In the genomic region with DNA sequence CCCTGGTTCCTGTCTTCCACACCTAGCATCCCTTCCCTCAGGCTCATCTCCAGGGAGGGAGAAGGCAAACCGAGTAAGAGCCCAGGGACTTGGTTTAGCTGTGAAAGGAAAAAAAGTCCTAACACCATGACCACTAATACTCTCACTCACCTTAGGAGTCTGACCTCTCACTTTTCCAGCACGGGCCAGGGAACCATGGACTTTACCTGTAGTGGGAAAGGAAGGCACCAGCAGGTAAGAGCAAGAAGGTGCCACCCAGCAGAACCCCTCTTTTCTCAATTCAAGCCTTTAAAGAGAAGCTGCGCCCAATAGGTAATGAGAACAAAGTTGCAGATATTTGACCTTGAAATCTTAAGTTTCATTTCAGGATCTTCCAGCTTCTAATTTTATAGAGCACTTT, we compare ENCODE assay signal across 8 cellular contexts. TPM values are rescaled to one million over a fixed set of nuclear protein-coding genes. Genes with fewer than 3 reads are reported as not detected.
A peak's percentile ranks its signal among the peaks of the same experiment; 100 is the strongest.
DNase-seq lines count a peak whose midpoint lies in the region; ATAC-seq and TF ChIP-seq lines count a peak whose summit lies in the region.

No MANE protein-coding gene starts in this region.

- no peak for DNase-seq in activated CD4-positive, alpha-beta T cell treated with anti-CD3 and anti-CD28 coated beads for 36 hours
- no peak for DNase-seq in activated CD4-positive, alpha-beta T cell treated with anti-CD3 and anti-CD28 coated beads, Interleukin-2, amount 50 U/mL, for 48 hours
- DNase-seq in activated T-helper 1 cell treated with anti-CD3 and anti-CD28 coated beads, Interleukin-12 subunit alpha, Interleukin-12 subunit beta, Interleukin-2, Interleukin-4 antibody, amounts not matched to agents 30 ng/mL and 10 ng/mL and 1 ng/mL, durations not matched to agents 14 hours and 24 hours and 36 hours (ENCODE audit: low spot score): no peak
- DNase-seq in stomach (no peak), COLO668 (lab: John Stamatoyannopoulos, UW; ENCODE audit: unreplicated experiment) (no peak), NCI-H524 treated with DMSO at 0.1 percent for 48 hours (lab: John Stamatoyannopoulos, UW) (no peak)

- H3K9me3 ChIP-seq in iPS-20b (ENCODE audit: insufficient read depth, low read depth, low read length) (no peaks in the 10 kb centered on the region), stomach (no peaks in the 10 kb centered on the region)

- no peak for TF ChIP-seq EP300 in stomach (IDR thresholded peaks at IDR 0.05)

- H3K27me3 ChIP-seq in iPS-20b (ENCODE audit: insufficient read depth, low read length): no peaks in the 10 kb centered on the region
- H3K27me3 ChIP-seq in stomach: no peaks in the 10 kb centered on the region

- CTCF ChIA-PET in activated CD4-positive, alpha-beta T cell treated with anti-CD3 and anti-CD28 coated beads for 36 hours (lab: Charles Lee): interaction anchor here (0.7 to 2.6 kb wide), 6 partner anchors 8 to 770 kb away, joined by 3 to 20 read pairs (median 9); a partner anchor contains a TSS

- H3K27ac ChIP-seq in iPS-20b (ENCODE audit: low read length) (no peak overlapping the region), stomach (peak overlapping the region in 4 of 5 donors; percentile 93 to 96 (median 94))

- no peak for TF ChIP-seq POLR2A in stomach (IDR thresholded peaks at IDR 0.05)

- POLR2A ChIA-PET in activated CD4-positive, alpha-beta T cell treated with anti-CD3 and anti-CD28 coated beads for 36 hours (lab: Charles Lee): interaction anchor here (0.6 kb wide), 1 partner anchor 41 kb away, joined by 12 read pairs; no protein-coding TSS in a partner anchor

- H3K4me3 Mint-ChIP-seq in activated CD4-positive, alpha-beta T cell treated with anti-CD3 and anti-CD28 coated beads for 36 hours: peak overlapping the region; percentile 100
- peak overlapping the region; percentile 99 for H3K4me3 Mint-ChIP-seq in activated T-helper 1 cell treated with anti-CD3 and anti-CD28 coated beads, Interleukin-12 subunit alpha, Interleukin-12 subunit beta, Interleukin-2, Interleukin-4 antibody, amounts not matched to agents 30 ng/mL and 10 ng/mL and 1 ng/mL, durations not matched to agents 14 hours and 24 hours and 36 hours

- WGBS in stomach, 5 donors: 65 to 84% (median 82%) methylated on average over 3 of the region's 3 CpGs

- H3K9me3 Mint-ChIP-seq in activated CD4-positive, alpha-beta T cell treated with anti-CD3 and anti-CD28 coated beads for 36 hours (ENCODE audit: low read depth): no peaks in the 10 kb centered on the region
- H3K9me3 Mint-ChIP-seq in activated T-helper 1 cell treated with anti-CD3 and anti-CD28 coated beads, Interleukin-12 subunit alpha, Interleukin-12 subunit beta, Interleukin-2, Interleukin-4 antibody, amounts not matched to agents 30 ng/mL and 10 ng/mL and 1 ng/mL, durations not matched to agents 14 hours and 24 hours and 36 hours: no peaks in the 10 kb centered on the region

- peak overlapping the region; percentile 90; the same call in 1 of the 2 replicates for H3K9ac ChIP-seq in iPS-20b (ENCODE audit: low read depth, low read length)

- H3K36me3 ChIP-seq in iPS-20b (ENCODE audit: insufficient read depth, low read depth, low read length) (peaks cover 58% of the 10 kb centered on the region), stomach (peaks cover 38 to 54% (median 52%) of the 10 kb centered on the region in 4 donors)

- peaks cover 58% of the 10 kb centered on the region for H3K36me3 Mint-ChIP-seq in activated CD4-positive, alpha-beta T cell treated with anti-CD3 and anti-CD28 coated beads for 36 hours (ENCODE audit: low read depth)
- peaks cover 59% of the 10 kb centered on the region for H3K36me3 Mint-ChIP-seq in activated T-helper 1 cell treated with anti-CD3 and anti-CD28 coated beads, Interleukin-12 subunit alpha, Interleukin-12 subunit beta, Interleukin-2, Interleukin-4 antibody, amounts not matched to agents 30 ng/mL and 10 ng/mL and 1 ng/mL, durations not matched to agents 14 hours and 24 hours and 36 hours (ENCODE audit: low read depth)

- intact Hi-C loops in activated CD4-positive, alpha-beta T cell treated with anti-CD3 and anti-CD28 coated beads for 36 hours (cut with DNase I, micrococcal nuclease): no loop called here
- intact Hi-C loops in activated T-helper 1 cell treated with anti-CD3 and anti-CD28 coated beads, Interleukin-12 subunit alpha, Interleukin-12 subunit beta, Interleukin-2, Interleukin-4 antibody, amounts not matched to agents 30 ng/mL and 10 ng/mL and 1 ng/mL, durations not matched to agents 14 hours and 24 hours and 36 hours (cut with micrococcal nuclease): loop anchor here (5.0 kb wide), 1 partner anchor 141 kb away; a partner anchor contains a TSS
- intact Hi-C loops in stomach (cut with DNase I; ENCODE audit: low total_unique reads): loop anchor here (10.0 kb wide), 1 partner anchor 54 kb away; a partner anchor contains a TSS

- TF ChIP-seq CTCF in stomach (IDR thresholded peaks at IDR 0.05): no peak

- no peaks in the 10 kb centered on the region for H3K27me3 Mint-ChIP-seq in activated CD4-positive, alpha-beta T cell treated with anti-CD3 and anti-CD28 coated beads for 36 hours
- no peaks in the 10 kb centered on the region for H3K27me3 Mint-ChIP-seq in activated T-helper 1 cell treated with anti-CD3 and anti-CD28 coated beads, Interleukin-12 subunit alpha, Interleukin-12 subunit beta, Interleukin-2, Interleukin-4 antibody, amounts not matched to agents 30 ng/mL and 10 ng/mL and 1 ng/mL, durations not matched to agents 14 hours and 24 hours and 36 hours (ENCODE audit: insufficient read depth)

- H3K4me3 ChIP-seq in iPS-20b (ENCODE audit: low read length) (peak overlapping the region; percentile 88), stomach (peak overlapping the region; percentile 67 to 93 (median 74))

- H3K27ac Mint-ChIP-seq in activated CD4-positive, alpha-beta T cell treated with anti-CD3 and anti-CD28 coated beads for 36 hours: peak overlapping the region; percentile 100
- H3K27ac Mint-ChIP-seq in activated T-helper 1 cell treated with anti-CD3 and anti-CD28 coated beads, Interleukin-12 subunit alpha, Interleukin-12 subunit beta, Interleukin-2, Interleukin-4 antibody, amounts not matched to agents 30 ng/mL and 10 ng/mL and 1 ng/mL, durations not matched to agents 14 hours and 24 hours and 36 hours: peak overlapping the region; percentile 99

- no peak for ATAC-seq in activated CD4-positive, alpha-beta T cell treated with anti-CD3 and anti-CD28 coated beads for 36 hours
- no peak for ATAC-seq in GM21825 (IDR thresholded peaks at IDR 0.05; ENCODE audit: unreplicated experiment)

- H3K4me1 ChIP-seq in iPS-20b (ENCODE audit: insufficient read depth, low read length) (0 out of 2 replicates have a peak, but pooled peaks cover 3% of the 10 kb centered on the region), stomach (peaks cover 26 to 83% (median 56%) of the 10 kb centered on the region in 4 donors)

- H3K4me1 Mint-ChIP-seq in activated CD4-positive, alpha-beta T cell treated with anti-CD3 and anti-CD28 coated beads for 36 hours: peaks cover 46% of the 10 kb centered on the region
- H3K4me1 Mint-ChIP-seq in activated T-helper 1 cell treated with anti-CD3 and anti-CD28 coated beads, Interleukin-12 subunit alpha, Interleukin-12 subunit beta, Interleukin-2, Interleukin-4 antibody, amounts not matched to agents 30 ng/mL and 10 ng/mL and 1 ng/mL, durations not matched to agents 14 hours and 24 hours and 36 hours (ENCODE audit: low read depth): peaks cover 44% of the 10 kb centered on the region

RNA-seq across cellular contexts. Expression of a gene that starts 1.1 kb away (rescaled TPM):
- total RNA-seq in activated CD4-positive, alpha-beta T cell treated with anti-CD3 and anti-CD28 coated beads for 36 hours: 1,000 to 10,000 TPM; 1,125 to 1,182 TPM
- total RNA-seq in activated T-helper 1 cell treated with anti-CD3 and anti-CD28 coated beads, Interleukin-12 subunit alpha, Interleukin-12 subunit beta, Interleukin-2, Interleukin-4 antibody, amounts not matched to agents 30 ng/mL and 10 ng/mL and 1 ng/mL, durations not matched to agents 14 hours and 24 hours and 36 hours: 1,004 and 1,020 TPM in 2 replicates
- 1,000 to 10,000 TPM in 1 of 5 donors, 100 to 1,000 TPM in 4; 456 to 1,872 (median 566) TPM for total RNA-seq in stomach
- 1,000 to 10,000 TPM; 1,111 to 1,352 (median 1,208) TPM for polyA plus RNA-seq in stomach

RNA-seq across cellular contexts. Expression of a gene that starts 1.3 kb away (rescaled TPM):
- total RNA-seq in activated CD4-positive, alpha-beta T cell treated with anti-CD3 and anti-CD28 coated beads for 36 hours: 10 to 100 TPM; 58.5 to 62.5 TPM
- 76.0 and 76.4 TPM in 2 replicates for total RNA-seq in activated T-helper 1 cell treated with anti-CD3 and anti-CD28 coated beads, Interleukin-12 subunit alpha, Interleukin-12 subunit beta, Interleukin-2, Interleukin-4 antibody, amounts not matched to agents 30 ng/mL and 10 ng/mL and 1 ng/mL, durations not matched to agents 14 hours and 24 hours and 36 hours
- total RNA-seq in stomach: 10 to 100 TPM; 22.8 to 75.9 (median 33.0) TPM
- polyA plus RNA-seq in stomach: 10 to 100 TPM; 36.0 to 69.8 (median 39.9) TPM

RNA-seq across cellular contexts. Expression of a gene that starts 3.3 kb away (rescaled TPM):
- 1 to 10 TPM; 7.1 to 9.7 TPM for total RNA-seq in activated CD4-positive, alpha-beta T cell treated with anti-CD3 and anti-CD28 coated beads for 36 hours
- 20.8 and 22.1 TPM in 2 replicates for total RNA-seq in activated T-helper 1 cell treated with anti-CD3 and anti-CD28 coated beads, Interleukin-12 subunit alpha, Interleukin-12 subunit beta, Interleukin-2, Interleukin-4 antibody, amounts not matched to agents 30 ng/mL and 10 ng/mL and 1 ng/mL, durations not matched to agents 14 hours and 24 hours and 36 hours
- total RNA-seq in stomach: 100 to 1,000 TPM in 1 of 5 donors, 10 to 100 TPM in 1, 1 to 10 TPM in 2, not detected in 1; 2.4 to 130 (median 39.9) TPM
- polyA plus RNA-seq in stomach: 10 to 100 TPM; 18.0 to 20.0 (median 18.9) TPM

RNA-seq across cellular contexts. Expression of a gene that starts 9.2 kb away (rescaled TPM):
- 10 to 100 TPM; 17.4 to 18.1 TPM for total RNA-seq in activated CD4-positive, alpha-beta T cell treated with anti-CD3 and anti-CD28 coated beads for 36 hours
- total RNA-seq in activated T-helper 1 cell treated with anti-CD3 and anti-CD28 coated beads, Interleukin-12 subunit alpha, Interleukin-12 subunit beta, Interleukin-2, Interleukin-4 antibody, amounts not matched to agents 30 ng/mL and 10 ng/mL and 1 ng/mL, durations not matched to agents 14 hours and 24 hours and 36 hours: 32.2 and 32.8 TPM in 2 replicates
- total RNA-seq in stomach: 100 to 1,000 TPM in 1 of 5 donors, 10 to 100 TPM in 3, 1 to 10 TPM in 1; 7.6 to 118 (median 19.6) TPM
- polyA plus RNA-seq in stomach: 10 to 100 TPM; 38.6 to 65.2 (median 51.9) TPM

RNA-seq across cellular contexts. Expression of a gene that starts 13.5 kb away (rescaled TPM):
- total RNA-seq in activated CD4-positive, alpha-beta T cell treated with anti-CD3 and anti-CD28 coated beads for 36 hours: 10 to 100 TPM; 24.3 to 31.1 TPM
- total RNA-seq in activated T-helper 1 cell treated with anti-CD3 and anti-CD28 coated beads, Interleukin-12 subunit alpha, Interleukin-12 subunit beta, Interleukin-2, Interleukin-4 antibody, amounts not matched to agents 30 ng/mL and 10 ng/mL and 1 ng/mL, durations not matched to agents 14 hours and 24 hours and 36 hours: 42.3 and 45.8 TPM in 2 replicates
- 10 to 100 TPM; 20.0 to 75.3 (median 64.9) TPM for total RNA-seq in stomach
- 10 to 100 TPM in 2 of 3 donors, 1 to 10 TPM in 1; 7.2 to 18.5 (median 13.4) TPM for polyA plus RNA-seq in stomach

Comparison
In these comparisons a context has a peak if more than half of its experiments do, and no peak if none do; other contexts are left out.
1. intact Hi-C loops: an anchor here in activated T-helper 1 cell treated with anti-CD3 and anti-CD28 coated beads, Interleukin-12 subunit alpha, Interleukin-12 subunit beta, Interleukin-2, Interleukin-4 antibody, amounts not matched to agents 30 ng/mL and 10 ng/mL and 1 ng/mL, durations not matched to agents 14 hours and 24 hours and 36 hours (5.0 kb wide) and stomach (10.0 kb wide); none called in activated CD4-positive, alpha-beta T cell treated with anti-CD3 and anti-CD28 coated beads for 36 hours.